In genomic region chr20:36272547-36273220, GRCh38 we compare ENCODE assay signal across 19 cellular contexts.
"Had no signal": no experiment of that assay in that cellular context is flagged by ENCODE, and none has a peak within 500 bp of the region (broad histone marks: within the 10 kb centered on the region; RNA-seq: fewer than 3 reads in every experiment).

No MANE protein-coding gene starts in this region.

- DNase-seq: effector memory CD4-positive, alpha-beta T cell; heart left ventricle; kidney; midbrain; nephron progenitor cell; right cardiac atrium; stimulated activated CD4-positive, alpha-beta T cell treated with anti-CD3 and anti-CD28 coated beads, Interleukin-2, amount 100 ng/mL, for 48 hours; stimulated activated naive CD4-positive, alpha-beta T cell had no signal

- H3K36me3 ChIP-seq: esophagus muscularis mucosa, gastroesophageal sphincter, heart left ventricle, neutrophil, suprapubic skin had no signal

- H3K27ac ChIP-seq: coronary artery, esophagus muscularis mucosa, foreskin keratinocyte, gastroesophageal sphincter, heart left ventricle, hepatocyte, neutrophil, psoas muscle, suprapubic skin had no signal

- H3K27me3 ChIP-seq: hepatocyte had no signal

- H3K4me3 ChIP-seq: coronary artery, esophagus muscularis mucosa, gastroesophageal sphincter, heart left ventricle, hepatocyte, lung, psoas muscle, suprapubic skin had no signal

- H3K4me1 ChIP-seq: esophagus muscularis mucosa, foreskin keratinocyte, gastroesophageal sphincter, heart left ventricle, psoas muscle, suprapubic skin had no signal

- H2AFZ ChIP-seq: hepatocyte had no signal

- ATAC-seq: foreskin keratinocyte; gastroesophageal sphincter; heart left ventricle; naive thymus-derived CD8-positive, alpha-beta T cell; psoas muscle; stimulated activated naive CD8-positive, alpha-beta T cell treated with anti-CD3 and anti-CD28 coated beads, Interleukin-15, amount 100 ng/mL, for 72 hours had no signal

- H3K79me2 ChIP-seq: hepatocyte had no signal

- H3K9me3 ChIP-seq: esophagus muscularis mucosa, gastroesophageal sphincter, heart left ventricle, neutrophil, psoas muscle, suprapubic skin had no signal

- H3K4me2 ChIP-seq: hepatocyte had no signal
